ENCODE assay signal across 14 cellular contexts in the genomic region with DNA sequence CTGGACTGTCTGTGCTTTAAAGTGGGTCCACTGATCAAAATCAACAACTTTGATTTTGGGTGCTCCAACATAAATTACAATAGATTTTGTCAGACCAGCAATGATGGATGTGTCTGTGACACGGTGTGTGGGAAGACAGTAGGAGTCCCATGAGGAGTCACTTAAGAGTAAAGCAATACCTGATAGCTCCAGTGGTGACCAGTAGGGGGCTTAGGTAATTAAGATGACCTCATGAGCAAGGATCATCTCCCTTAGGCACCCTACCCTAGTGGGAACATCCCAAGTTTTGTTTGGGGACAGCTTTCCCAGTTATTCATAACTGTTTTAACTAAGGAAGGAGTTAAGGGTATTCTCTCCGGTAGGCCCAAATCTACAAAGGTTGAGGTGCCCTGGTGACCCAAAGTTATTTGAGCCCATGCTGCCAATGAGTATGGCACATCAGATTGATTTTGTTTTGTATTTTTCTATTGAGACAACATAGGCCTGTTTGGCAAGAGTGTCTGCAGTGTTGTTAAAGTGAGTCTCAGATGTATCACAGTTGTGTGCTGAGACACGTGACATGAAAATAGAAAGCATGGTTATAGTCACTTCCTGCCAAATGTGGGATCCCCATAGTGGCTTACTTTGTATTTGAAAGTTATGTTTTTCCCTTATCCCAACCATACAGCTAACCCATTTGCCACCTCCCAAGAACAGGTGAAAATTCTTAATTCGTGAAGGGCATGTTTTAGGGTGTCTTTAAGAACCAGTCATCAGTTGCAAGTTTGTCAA.
DNase-seq lines count a peak whose midpoint lies in the region; ATAC-seq, FAIRE-seq and TF ChIP-seq lines count a peak whose summit lies in the region.
"Had no signal": no experiment of that assay in that cellular context is flagged by ENCODE, and none has a peak within 500 bp of the region (broad histone marks: within the 10 kb centered on the region; RNA-seq: fewer than 3 reads in every experiment).

No MANE protein-coding gene starts in this region.

- no peaks in the 10 kb centered on the region for H3K9me1 ChIP-seq in K562 (ENCODE audit: control insufficient read depth, insufficient read depth, low read length)

- intact Hi-C loops in K562 (cut with micrococcal nuclease) = no loop called here

- 0% methylated on average over 4 of the region's 4 CpGs for WGBS in K562 (ENCODE audit: insufficient coverage, low coverage, missing lambda C conversion rate)

- H3K36me3 ChIP-seq in K562 (ENCODE audit: control insufficient read depth, insufficient read depth, low read length) = no peaks in the 10 kb centered on the region
- no peaks in the 10 kb centered on the region for H3K36me3 ChIP-seq in effector memory CD4-positive, alpha-beta T cell (ENCODE audit: control insufficient read depth, insufficient read depth, low read length)
- H3K36me3 ChIP-seq: HAP-1 had no signal

- H3K4me2 ChIP-seq in K562 (ENCODE audit: insufficient read depth, low read length) = no peak overlapping the region

- no TSS peak for BruUV-seq in K562 (replicated peaks; lab: Mats Ljungman, UMichigan)

- in situ Hi-C loops in K562 (cut with MboI) = no loop called here

- no peak overlapping the region for H3K9ac ChIP-seq in K562 (ENCODE audit: insufficient read depth in 1 of 2, low read depth in 2 of 2, low read length in 2 of 2)

- TF ChIP-seq CTCF in GM12864 (IDR thresholded peaks at IDR 0.05; ENCODE audit: low read depth, low read length, missing control alignments) (peak; percentile 53), K562 (IDR thresholded peaks at IDR 0.05 in 2 of 3, conservative IDR thresholded peaks at IDR 0.05 in 1 of 3; ENCODE audit: insufficient read depth in 2 of 3, low read depth in 1 of 3, low read length in 3 of 3) (no peak)

- no peak for FAIRE-seq in K562 (lab: Jason Lieb, UNC)

- CTCF ChIA-PET in K562 (lab: Yijun Ruan, JAX; ENCODE audit: low intra/inter-chr PET ratio) = no interaction called here

- DNase-seq in GM12864 (ENCODE audit: low read depth) (peak; percentile 2), K562 (ENCODE audit: extremely low read depth in 1 of 4, low spot score in 3 of 4) (peak in 3 of 4 experiments; percentile 2 to 8 (median 6)), NCI-H1417 (lab: John Stamatoyannopoulos, UW) (no peak)
- DNase-seq in activated effector memory CD4-positive, alpha-beta T cell treated with anti-CD3 and anti-CD28 coated beads, Interleukin-2, amount 50 U/mL, for 16 hours = no peak
- no peak for DNase-seq in stimulated activated CD4-positive, alpha-beta T cell treated with anti-CD3 and anti-CD28 coated beads, Interleukin-1b, Interleukin-23, amount 100 ng/mL, for 48 hours
- DNase-seq in effector memory CD4-positive, alpha-beta T cell = no peak
- DNase-seq: COR-L47; effector CD8-positive, alpha-beta T cell; left cardiac atrium; NCI-H1694 treated with DMSO at 0.1 percent for 48 hours; stimulated activated naive CD4-positive, alpha-beta T cell had no signal

- POLR2A ChIA-PET in K562 (lab: Yijun Ruan, JAX) = no interaction called here

- no peak overlapping the region for H3K27ac ChIP-seq in K562 (ENCODE audit: extremely low read depth, low read depth, low read length)
- no peak overlapping the region for H3K27ac ChIP-seq in effector memory CD4-positive, alpha-beta T cell (ENCODE audit: insufficient read depth, low read length, poor library complexity, severe bottlenecking)

- H3K4me1 ChIP-seq in K562 (replicated peaks in 1 of 2; ENCODE audit: control insufficient read depth in 2 of 2, insufficient read depth in 2 of 2, low read length in 2 of 2) = no peaks in the 10 kb centered on the region
- H3K4me1 ChIP-seq in effector memory CD4-positive, alpha-beta T cell (ENCODE audit: control insufficient read depth, insufficient read depth, low read length, poor library complexity, severe bottlenecking) = no peaks in the 10 kb centered on the region
- H3K4me1 ChIP-seq: HAP-1 had no signal

- H3K27me3 ChIP-seq in K562 (ENCODE audit: control insufficient read depth in 2 of 2, insufficient read depth in 2 of 2, low read length in 2 of 2) = no peaks in the 10 kb centered on the region
- H3K27me3 ChIP-seq in effector memory CD4-positive, alpha-beta T cell (replicated peaks; ENCODE audit: control insufficient read depth, insufficient read depth, low read length, poor library complexity, severe bottlenecking) = no peaks in the 10 kb centered on the region

- peak; percentile 67 for ATAC-seq in GM21423 (IDR thresholded peaks at IDR 0.05; ENCODE audit: unreplicated experiment)
- peak; percentile 86 for ATAC-seq in HG03354 (IDR thresholded peaks at IDR 0.05; ENCODE audit: poor library complexity, severe bottlenecking, unreplicated experiment)
- ATAC-seq in K562 = no peak
- ATAC-seq: left cardiac atrium had no signal

- no peaks in the 10 kb centered on the region for H3K79me2 ChIP-seq in K562 (ENCODE audit: control insufficient read depth, insufficient read depth, low read length)

- no peaks in the 10 kb centered on the region for H4K20me1 ChIP-seq in K562 (replicated peaks; ENCODE audit: control insufficient read depth, insufficient read depth, low read length)

- no peak for TF ChIP-seq RAD21 in K562 (CRISPR knock-in tag; conservative IDR thresholded peaks at IDR 0.05 in 1 of 2, IDR thresholded peaks at IDR 0.05 in 1 of 2)

- no peaks in the 10 kb centered on the region for H3K9me3 ChIP-seq in K562 (replicated peaks; ENCODE audit: control insufficient read depth, insufficient read depth, low read depth, low read length)
- H3K9me3 ChIP-seq in effector memory CD4-positive, alpha-beta T cell (ENCODE audit: control insufficient read depth, low read length) = no peaks in the 10 kb centered on the region
- H3K9me3 ChIP-seq: HAP-1 had no signal

- TF ChIP-seq POLR2A in K562 (conservative IDR thresholded peaks at IDR 0.05) = no peak

- H3K4me3 ChIP-seq in GM12864 (ENCODE audit: low read depth, low read length) = no peak overlapping the region
- H3K4me3 ChIP-seq in K562 = no peak overlapping the region
- no peak overlapping the region for H3K4me3 ChIP-seq in effector memory CD4-positive, alpha-beta T cell (ENCODE audit: insufficient read depth, low read depth, low read length, poor library complexity, severe bottlenecking)
- H3K4me3 ChIP-seq: HAP-1 had no signal

- no peak for TF ChIP-seq EP300 in K562 (IDR thresholded peaks at IDR 0.05; ENCODE audit: low read length)

- no peak overlapping the region for H2AFZ ChIP-seq in K562 (ENCODE audit: low read depth, low read length)

TF ChIP-seq in K562, 482 proteins besides CTCF, POLR2A, EP300 and RAD21:
- TF ChIP-seq BRF2 (IDR thresholded peaks at IDR 0.05; ENCODE audit: borderline replicate concordance, insufficient read depth, insufficient read length) (no peak), ZNF184 (CRISPR knock-in tag; IDR thresholded peaks at IDR 0.05) (no peak), MTA1 (IDR thresholded peaks at IDR 0.05; ENCODE audit: borderline replicate concordance) (no peak), ZNF3 (CRISPR knock-in tag; IDR thresholded peaks at IDR 0.05) (no peak), CXXC5 (CRISPR knock-in tag; IDR thresholded peaks at IDR 0.05) (no peak), ZNF24 (IDR thresholded peaks at IDR 0.05) (no peak), HDAC8 (tag; IDR thresholded peaks at IDR 0.05) (no peak), MIER1 (IDR thresholded peaks at IDR 0.05; ENCODE audit: low read depth) (no peak)

Comparison
In these comparisons a context has a peak if more than half of its experiments do, and no peak if none do; other contexts are left out.
1. DNase-seq: peak in GM12864 (single experiment) and K562 (3 of 4); none in activated effector memory CD4-positive, alpha-beta T cell treated with anti-CD3 and anti-CD28 coated beads, Interleukin-2, amount 50 U/mL, for 16 hours (single experiment), NCI-H1417 (0 of 3), stimulated activated CD4-positive, alpha-beta T cell treated with anti-CD3 and anti-CD28 coated beads, Interleukin-1b, Interleukin-23, amount 100 ng/mL, for 48 hours (single experiment) and effector memory CD4-positive, alpha-beta T cell (0 of 3).